1 cellular context compared by ENCODE assay signal in genomic region chr13:40589285-40590109, GRCh38.
TF ChIP-seq lines count a peak whose summit lies in the region.

No MANE protein-coding gene starts in this region.

TF ChIP-seq in WTC11, 78 proteins besides CTCF, POLR2A, EP300 and RAD21 (continued from another document):
- TF ChIP-seq ZNF512 (CRISPR knock-in tag; IDR thresholded peaks at IDR 0.05; ENCODE audit: borderline replicate concordance): no peak
- no peak for TF ChIP-seq ZBTB21 (CRISPR knock-in tag; IDR thresholded peaks at IDR 0.05; ENCODE audit: borderline replicate concordance)
